24 cellular contexts compared by ENCODE assay signal in the genomic region with DNA sequence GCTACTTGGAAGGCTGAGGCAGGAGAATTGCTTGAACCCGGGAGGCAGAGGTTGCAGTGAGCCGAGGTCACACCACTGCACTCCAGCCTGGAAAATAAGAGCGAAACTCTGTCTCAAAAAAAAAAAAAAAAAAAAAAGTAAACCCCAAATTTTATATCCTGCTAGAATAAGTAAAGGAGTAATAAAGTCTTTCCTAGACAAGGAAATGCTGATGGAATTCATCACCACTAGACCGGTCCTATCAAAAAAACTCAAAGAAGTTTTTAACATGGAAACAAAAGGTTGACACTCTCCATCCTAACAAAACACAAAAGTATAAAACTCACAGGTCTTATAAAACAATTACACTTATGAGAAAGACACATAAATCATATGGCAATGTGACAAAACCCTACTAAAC.
DNase-seq lines count a peak whose midpoint lies in the region; ATAC-seq and TF ChIP-seq lines count a peak whose summit lies in the region.
"Had no signal": no experiment of that assay in that cellular context is flagged by ENCODE, and none has a peak within 500 bp of the region (broad histone marks: within the 10 kb centered on the region; RNA-seq: fewer than 3 reads in every experiment).

No MANE protein-coding gene starts in this region.

- H3K9me3 Mint-ChIP-seq in endodermal cell, result peaks cover 41% of the 10 kb centered on the region

- H3K9me3 ChIP-seq in HCT116 (ENCODE audit: control insufficient read depth in 1 of 2, insufficient read depth in 1 of 2, low read depth in 1 of 2, low read length in 2 of 2), result peaks cover 3 to 8% of the 10 kb centered on the region in 2 experiments; a peak in 2 of 4 replicates
- peaks cover 36% of the 10 kb centered on the region for H3K9me3 ChIP-seq in endodermal cell (ENCODE audit: control insufficient read depth, low read length)
- peaks cover 71% of the 10 kb centered on the region for H3K9me3 ChIP-seq in left ventricle myocardium inferior (replicated peaks)
- H3K9me3 ChIP-seq: BE2C had no signal

- no peak for TF ChIP-seq RAD21 in HCT116 (IDR thresholded peaks at IDR 0.05; ENCODE audit: low read depth)

- intact Hi-C loops in HCT116 (cut with micrococcal nuclease) (no loop called here), left ventricle myocardium inferior (cut with micrococcal nuclease) (no loop called here)

- POLR2A ChIA-PET in HCT116 (lab: Charles Lee), result no interaction called here
- POLR2A ChIA-PET in HEK293T (lab: Yijun Ruan, JAX), result no interaction called here

- H3K4me3 Mint-ChIP-seq in endodermal cell, result no peak overlapping the region
- H3K4me3 Mint-ChIP-seq: CD14-positive monocyte; CD4-positive, alpha-beta T cell; CD8-positive, alpha-beta memory T cell had no signal

- H3K27me3 ChIP-seq in HCT116 (ENCODE audit: insufficient read depth, low read length) (no peaks in the 10 kb centered on the region), endodermal cell (ENCODE audit: control insufficient read depth, insufficient read depth, low read length, poor library complexity, severe bottlenecking) (no peaks in the 10 kb centered on the region), left ventricle myocardium inferior (ENCODE audit: low read depth) (no peaks in the 10 kb centered on the region)
- H3K27me3 ChIP-seq: BE2C; BLaER1 treated with 17β-estradiol and CSF1 and Interleukin-3, amounts not matched to agents 10 nM and 100 nM had no signal

- 83 to 87% methylated on average over 1 to 3 of the region's 4 CpGs for WGBS in endodermal cell (ENCODE audit: insufficient coverage in 1 of 2, insufficient read length in 1 of 2), 2 experiments

- RAD21 ChIA-PET in HCT116 (lab: Charles Lee; ENCODE audit: low non-redundant PET in 1 of 2, low total read pairs in 2 of 2, uncharacterized antibody in 2 of 2, unreplicated experiment in 2 of 2), result no interaction called here

- DNase-seq in HCT116 (ENCODE audit: low read depth, low spot score), result no peak
- DNase-seq in HEK293T (ENCODE audit: extremely low spot score), result no peak
- DNase-seq in endodermal cell, result no peak
- peak; percentile 5 for DNase-seq in retina
- DNase-seq in NCI-H345 treated with DMSO at 0.1 percent for 48 hours (lab: John Stamatoyannopoulos, UW; ENCODE audit: unreplicated experiment), result no peak
- no peak for DNase-seq in left ventricle myocardium inferior
- no peak for DNase-seq in HPDE6-E6E7 (ENCODE audit: extremely low spot score)
- DNase-seq: 8988T; ACHN; AML-193; BE2C; CD4-positive, alpha-beta T cell; CD8-positive, alpha-beta memory T cell; DMS 273 treated with DMSO at 0.1 percent for 48 hours; DMS79; EL; GDM1; GM23248; H7; HCEC 1CT had no signal

- BruUV-seq in HCT116 (replicated peaks; lab: Mats Ljungman, UMichigan), result no TSS peak

- CTCF ChIA-PET in HCT116 (lab: Charles Lee), result no interaction called here
- CTCF ChIA-PET in HEK293T (lab: Yijun Ruan, JAX), result no interaction called here

- H3K27ac ChIP-seq in HCT116 (ENCODE audit: low read depth, low read length) (no peak overlapping the region), endodermal cell (ENCODE audit: low read depth, low read length) (no peak overlapping the region), left ventricle myocardium inferior (replicated peaks) (no peak overlapping the region)
- H3K27ac ChIP-seq: A549; BLaER1 treated with 17β-estradiol and CSF1 and Interleukin-3, amounts not matched to agents 10 nM and 100 nM; GM23248 had no signal

- peaks cover 25% of the 10 kb centered on the region for H3K79me2 ChIP-seq in HCT116 (ENCODE audit: insufficient read depth, low read length)

- no peaks in the 10 kb centered on the region for H4K20me1 ChIP-seq in HCT116 (ENCODE audit: insufficient read depth)

- H3K27me3 Mint-ChIP-seq in endodermal cell (ENCODE audit: insufficient read depth), result no peaks in the 10 kb centered on the region
- H3K27me3 Mint-ChIP-seq: CD4-positive, alpha-beta T cell had no signal

- H3K4me1 ChIP-seq in HCT116 (ENCODE audit: control insufficient read depth in 1 of 2, insufficient read depth in 2 of 2, low read length in 2 of 2), result no peaks in the 10 kb centered on the region
- H3K4me1 ChIP-seq in endodermal cell (ENCODE audit: control insufficient read depth, insufficient read depth, low read length), result no peaks in the 10 kb centered on the region
- peaks cover 10% of the 10 kb centered on the region for H3K4me1 ChIP-seq in left ventricle myocardium inferior
- H3K4me1 ChIP-seq: A549; BE2C; BLaER1 treated with 17β-estradiol and CSF1 and Interleukin-3, amounts not matched to agents 10 nM and 100 nM had no signal

- no peak for TF ChIP-seq POLR2A in HCT116 (IDR thresholded peaks at IDR 0.05; ENCODE audit: borderline replicate concordance, extremely low read depth, insufficient read depth, insufficient read length)

- H3K27ac Mint-ChIP-seq in endodermal cell, result no peak overlapping the region
- H3K27ac Mint-ChIP-seq: CD14-positive monocyte; CD4-positive, alpha-beta T cell; CD8-positive, alpha-beta memory T cell had no signal

- no peak overlapping the region for H2AFZ ChIP-seq in HCT116 (ENCODE audit: low read depth, low read length, poor library complexity, severe bottlenecking)
- H2AFZ ChIP-seq: GM23248 had no signal

- H3K9ac ChIP-seq in HCT116 (ENCODE audit: low read length), result no peak overlapping the region
- H3K9ac ChIP-seq in endodermal cell (ENCODE audit: extremely low read depth, low read length, poor library complexity, severe bottlenecking), result no peak overlapping the region
- H3K9ac ChIP-seq: BLaER1 treated with 17β-estradiol and CSF1 and Interleukin-3, amounts not matched to agents 10 nM and 100 nM; GM23248 had no signal

- H3K4me1 Mint-ChIP-seq in endodermal cell, result peaks cover 2% of the 10 kb centered on the region
- H3K4me1 Mint-ChIP-seq: CD14-positive monocyte; CD8-positive, alpha-beta memory T cell had no signal

- no peaks in the 10 kb centered on the region for H3K9me2 ChIP-seq in HCT116 (ENCODE audit: insufficient read depth)

- H3K36me3 ChIP-seq in HCT116 (ENCODE audit: control insufficient read depth in 1 of 2, insufficient read depth in 2 of 2, low read length in 2 of 2) (no peaks in the 10 kb centered on the region), endodermal cell (ENCODE audit: control insufficient read depth, insufficient read depth, low read length) (no peaks in the 10 kb centered on the region), left ventricle myocardium inferior (peaks cover 15% of the 10 kb centered on the region)
- H3K36me3 ChIP-seq: BE2C had no signal

- TF ChIP-seq CTCF in HCT116 (IDR thresholded peaks at IDR 0.05 in 2 of 3, conservative IDR thresholded peaks at IDR 0.05 in 1 of 3; ENCODE audit: borderline replicate concordance in 1 of 3, insufficient read depth in 1 of 3, low read depth in 2 of 3, low read length in 2 of 3), result no peak
- no peak for TF ChIP-seq CTCF in endodermal cell (conservative IDR thresholded peaks at IDR 0.05)
- no peak for TF ChIP-seq CTCF in left ventricle myocardium inferior (IDR thresholded peaks at IDR 0.05; ENCODE audit: borderline replicate concordance)

- peaks cover 12% of the 10 kb centered on the region for H3K36me3 Mint-ChIP-seq in endodermal cell (ENCODE audit: low read depth)

- H3K4me3 ChIP-seq in HCT116 (replicated peaks in 1 of 2; ENCODE audit: low read depth in 1 of 2, low read length in 2 of 2), result no peak overlapping the region
- peak overlapping the region; percentile 24 for H3K4me3 ChIP-seq in endodermal cell (ENCODE audit: low read length)
- no peak overlapping the region for H3K4me3 ChIP-seq in left ventricle myocardium inferior
- H3K4me3 ChIP-seq: A549; BLaER1 treated with 17β-estradiol and CSF1 and Interleukin-3, amounts not matched to agents 10 nM and 100 nM; GM12878; GM23248 had no signal

- no peak for ATAC-seq in HCT116
- ATAC-seq: A549, GM12878 had no signal

- H3K4me2 ChIP-seq in HCT116 (ENCODE audit: low read length), result no peak overlapping the region
- H3K4me2 ChIP-seq: A549; BLaER1 treated with 17β-estradiol and CSF1 and Interleukin-3, amounts not matched to agents 10 nM and 100 nM had no signal

TF ChIP-seq in HCT116, 20 proteins besides CTCF, POLR2A, EP300 and RAD21:
- TF ChIP-seq CBX3 (IDR thresholded peaks at IDR 0.05; ENCODE audit: low read depth) (peak; percentile 75; the same call in 1 of the 2 replicates), YY1 (IDR thresholded peaks at IDR 0.05; ENCODE audit: extremely low read depth, insufficient replicate concordance, low read depth, low read length) (no peak), TCF7L2 (IDR thresholded peaks at IDR 0.05; ENCODE audit: borderline replicate concordance, extremely low read depth, insufficient read depth, insufficient read length) (no peak), ZFX (IDR thresholded peaks at IDR 0.05) (no peak)
- TF ChIP-seq, protein P1, sequence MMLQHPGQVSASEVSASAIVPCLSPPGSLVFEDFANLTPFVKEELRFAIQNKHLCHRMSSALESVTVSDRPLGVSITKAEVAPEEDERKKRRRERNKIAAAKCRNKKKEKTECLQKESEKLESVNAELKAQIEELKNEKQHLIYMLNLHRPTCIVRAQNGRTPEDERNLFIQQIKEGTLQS (IDR thresholded peaks at IDR 0.05), result no peak

TF ChIP-seq in HEK293T, 16 proteins besides CTCF, POLR2A, EP300 and RAD21:
- TF ChIP-seq ELF4 (IDR thresholded peaks at IDR 0.05) (no peak), ZNF384 (IDR thresholded peaks at IDR 0.05) (peak; percentile 60; the same call in 1 of the 2 replicates)
TF ChIP-seq in HEK293T: peak in this region for 1.
